Comparison of ENCODE assay signal across 28 cellular contexts in genomic region chr2:101130081-101130480, GRCh38.
"Had no signal": no experiment of that assay in that cellular context is flagged by ENCODE, and none has a peak within 500 bp of the region (broad histone marks: within the 10 kb centered on the region; RNA-seq: fewer than 3 reads in every experiment).

No MANE protein-coding gene starts in this region.

- H3K9me3 ChIP-seq: breast epithelium, colonic mucosa, esophagus squamous epithelium, sigmoid colon, tibial artery, upper lobe of right lung had no signal

- DNase-seq: activated B cell treated with CpG ODN at 0.5 μM for 24 hours; activated CD8-positive, alpha-beta memory T cell treated with anti-CD3 and anti-CD28 coated beads, Interleukin-2, amount 10 ng/mL, durations not matched to agents 7 days and 5 days; activated CD8-positive, alpha-beta T cell treated with anti-CD3 and anti-CD28 coated beads, Interleukin-2, amount 10 ng/mL, durations not matched to agents 7 days and 5 days; activated naive CD4-positive, alpha-beta T cell; activated T-cell treated with anti-CD3 and anti-CD28 coated beads for 4 hours; activated T-cell treated with anti-CD3 and anti-CD28 coated beads, Interleukin-2, amount 50 U/mL, for 72 hours; cerebellar nuclear complex; colonic mucosa; effector CD8-positive, alpha-beta T cell; esophagus squamous epithelium; foreskin melanocyte; islet precursor cell; midbrain; natural killer cell; posterior cingulate gyrus; sigmoid colon; stimulated activated CD4-positive, alpha-beta T cell treated with anti-CD3 and anti-CD28 coated beads, Interleukin-1b, Interleukin-23, amount 100 ng/mL, for 48 hours; stimulated activated CD4-positive, alpha-beta T cell treated with anti-CD3 and anti-CD28 coated beads, Interleukin-4, amount 100 ng/mL, for 4 hours; stimulated activated CD8-positive, alpha-beta memory T cell treated with anti-CD3 and anti-CD28 coated beads, Interleukin-4, amount 100 ng/mL, for 48 hours; stimulated activated naive CD8-positive, alpha-beta T cell treated with anti-CD3 and anti-CD28 coated beads, Interleukin-15, amount 100 ng/mL, for 72 hours; T-helper 2 cell; tibial artery; upper lobe of right lung had no signal

- H3K27me3 ChIP-seq: breast epithelium, colonic mucosa, esophagus squamous epithelium, sigmoid colon, tibial artery, upper lobe of right lung had no signal

- H3K4me2 ChIP-seq: smooth muscle cell had no signal

- H3K9me3 Mint-ChIP-seq: activated B cell treated with CpG ODN at 0.5 μM for 24 hours; activated naive CD4-positive, alpha-beta T cell treated with anti-CD3 and anti-CD28 coated beads, Interleukin-2, amount 50 U/mL, for 72 hours; activated T-cell treated with anti-CD3 and anti-CD28 coated beads, Interleukin-2, amount 50 U/mL, for 72 hours; natural killer cell; stimulated activated memory B cell treated with anti-CD40 and anti-IgM and Interleukin-4, amounts not matched to agents 10 μg/mL and 1 μg/mL and 100 μg/mL, for 72 hours; stimulated activated naive CD8-positive, alpha-beta T cell treated with anti-CD3 and anti-CD28 coated beads, Interleukin-15, amount 100 ng/mL, for 72 hours had no signal

- H3K4me1 Mint-ChIP-seq: activated B cell treated with CpG ODN at 0.5 μM for 24 hours had no signal

- H3K27ac Mint-ChIP-seq: activated B cell treated with CpG ODN at 0.5 μM for 24 hours; activated CD8-positive, alpha-beta memory T cell treated with anti-CD3 and anti-CD28 coated beads, Interleukin-2, amount 10 ng/mL, durations not matched to agents 7 days and 5 days; activated CD8-positive, alpha-beta T cell treated with anti-CD3 and anti-CD28 coated beads, Interleukin-2, amount 10 ng/mL, durations not matched to agents 7 days and 5 days; activated naive CD4-positive, alpha-beta T cell treated with anti-CD3 and anti-CD28 coated beads, Interleukin-2, amount 50 U/mL, for 72 hours; activated T-cell treated with anti-CD3 and anti-CD28 coated beads, Interleukin-2, amount 50 U/mL, for 72 hours; natural killer cell; stimulated activated memory B cell treated with anti-CD40 and anti-IgM and Interleukin-4, amounts not matched to agents 10 μg/mL and 1 μg/mL and 100 μg/mL, for 72 hours had no signal

- H3K4me3 Mint-ChIP-seq: activated B cell treated with CpG ODN at 0.5 μM for 24 hours; activated CD8-positive, alpha-beta memory T cell treated with anti-CD3 and anti-CD28 coated beads, Interleukin-2, amount 10 ng/mL, durations not matched to agents 7 days and 5 days; activated CD8-positive, alpha-beta T cell treated with anti-CD3 and anti-CD28 coated beads, Interleukin-2, amount 10 ng/mL, durations not matched to agents 7 days and 5 days; activated T-cell treated with anti-CD3 and anti-CD28 coated beads, Interleukin-2, amount 50 U/mL, for 72 hours; natural killer cell; stimulated activated memory B cell treated with anti-CD40 and anti-IgM and Interleukin-4, amounts not matched to agents 10 μg/mL and 1 μg/mL and 100 μg/mL, for 72 hours; stimulated activated naive CD8-positive, alpha-beta T cell treated with anti-CD3 and anti-CD28 coated beads, Interleukin-15, amount 100 ng/mL, for 72 hours had no signal

- H3K36me3 ChIP-seq: breast epithelium, colonic mucosa, esophagus squamous epithelium, sigmoid colon, tibial artery, upper lobe of right lung had no signal

- H3K27ac ChIP-seq: breast epithelium, colonic mucosa, epithelial cell of prostate, esophagus squamous epithelium, sigmoid colon, tibial artery, upper lobe of right lung had no signal

- ATAC-seq: activated CD8-positive, alpha-beta memory T cell treated with anti-CD3 and anti-CD28 coated beads, Interleukin-2, amount 10 ng/mL, durations not matched to agents 7 days and 5 days; activated CD8-positive, alpha-beta T cell treated with anti-CD3 and anti-CD28 coated beads, Interleukin-2, amount 10 ng/mL, durations not matched to agents 7 days and 5 days; activated naive CD4-positive, alpha-beta T cell treated with anti-CD3 and anti-CD28 coated beads, Interleukin-2, amount 50 U/mL, for 72 hours; activated T-cell treated with anti-CD3 and anti-CD28 coated beads, Interleukin-2, amount 50 U/mL, for 72 hours; natural killer cell; stimulated activated memory B cell treated with anti-CD40 and anti-IgM and Interleukin-4, amounts not matched to agents 10 μg/mL and 1 μg/mL and 100 μg/mL, for 72 hours; stimulated activated naive CD8-positive, alpha-beta T cell treated with anti-CD3 and anti-CD28 coated beads, Interleukin-15, amount 100 ng/mL, for 72 hours; upper lobe of right lung had no signal

- H3K4me3 ChIP-seq: breast epithelium, colonic mucosa, esophagus squamous epithelium, sigmoid colon, smooth muscle cell, tibial artery, upper lobe of right lung had no signal

- H3K27me3 Mint-ChIP-seq: stimulated activated memory B cell treated with anti-CD40 and anti-IgM and Interleukin-4, amounts not matched to agents 10 μg/mL and 1 μg/mL and 100 μg/mL, for 72 hours; stimulated activated naive CD8-positive, alpha-beta T cell treated with anti-CD3 and anti-CD28 coated beads, Interleukin-15, amount 100 ng/mL, for 72 hours had no signal

- H3K36me3 Mint-ChIP-seq: activated CD8-positive, alpha-beta memory T cell treated with anti-CD3 and anti-CD28 coated beads, Interleukin-2, amount 10 ng/mL, durations not matched to agents 7 days and 5 days; activated naive CD4-positive, alpha-beta T cell treated with anti-CD3 and anti-CD28 coated beads, Interleukin-2, amount 50 U/mL, for 72 hours; natural killer cell had no signal
